12 cellular contexts compared by ENCODE assay signal in genomic region chr2:8380573-8380972, GRCh38.
A peak's percentile ranks its signal among the peaks of the same experiment; 100 is the strongest.
DNase-seq lines count a peak whose midpoint lies in the region; ATAC-seq and TF ChIP-seq lines count a peak whose summit lies in the region.
"Had no signal": no experiment of that assay in that cellular context is flagged by ENCODE, and none has a peak within 500 bp of the region (broad histone marks: within the 10 kb centered on the region; RNA-seq: fewer than 3 reads in every experiment).

No MANE protein-coding gene starts in this region.

- peaks cover 57% of the 10 kb centered on the region for H3K36me3 Mint-ChIP-seq in activated T-helper 17 cell treated with anti-CD3 and anti-CD28 coated beads, Interleukin-2, amount 50 U/mL, for 72 hours (ENCODE audit: low read depth)
- no peaks in the 10 kb centered on the region for H3K36me3 Mint-ChIP-seq in MCF 10A (ENCODE audit: insufficient read depth, unreplicated experiment)
- H3K36me3 Mint-ChIP-seq: CD8-positive, alpha-beta T cell had no signal

- H4K20me1 ChIP-seq in osteoblast (ENCODE audit: insufficient read depth, low read length): no peaks in the 10 kb centered on the region

- H3K79me2 ChIP-seq in osteoblast (ENCODE audit: insufficient read depth, low read length): no peaks in the 10 kb centered on the region

- TF ChIP-seq CTCF in MCF 10A (IDR thresholded peaks at IDR 0.05; ENCODE audit: unreplicated experiment): no peak
- TF ChIP-seq CTCF in osteoblast (IDR thresholded peaks at IDR 0.05; ENCODE audit: extremely low read depth, low read depth, low read length): no peak

- H3K27me3 ChIP-seq in osteoblast (ENCODE audit: insufficient read depth, low read length): no peaks in the 10 kb centered on the region
- H3K27me3 ChIP-seq: testis had no signal

- BruUV-seq in MCF 10A (replicated peaks; lab: Mats Ljungman, UMichigan): no TSS peak

- H3K4me1 Mint-ChIP-seq in activated T-helper 17 cell treated with anti-CD3 and anti-CD28 coated beads, Interleukin-2, amount 50 U/mL, for 72 hours: peaks cover 57% of the 10 kb centered on the region
- H3K4me1 Mint-ChIP-seq in MCF 10A (ENCODE audit: insufficient read depth, unreplicated experiment): no peaks in the 10 kb centered on the region

- no peaks in the 10 kb centered on the region for H3K36me3 ChIP-seq in osteoblast (ENCODE audit: insufficient read depth, low read length)

- peak; percentile 74 for ATAC-seq in GM18498 (IDR thresholded peaks at IDR 0.05; ENCODE audit: unreplicated experiment)
- ATAC-seq in GM19455 (IDR thresholded peaks at IDR 0.05; ENCODE audit: unreplicated experiment): peak; percentile 58
- peak; percentile 75 for ATAC-seq in HG03025 (IDR thresholded peaks at IDR 0.05; ENCODE audit: low FRiP score, unreplicated experiment)
- ATAC-seq in activated T-helper 17 cell treated with anti-CD3 and anti-CD28 coated beads, Interleukin-2, amount 50 U/mL, for 72 hours (replicated peaks): no peak
- ATAC-seq: CD8-positive, alpha-beta T cell had no signal

- no peak overlapping the region for H3K4me3 ChIP-seq in osteoblast (ENCODE audit: insufficient read depth, low read length)
- H3K4me3 ChIP-seq: testis had no signal

- intact Hi-C loops in MCF 10A (cut with micrococcal nuclease): no loop called here

- no peaks in the 10 kb centered on the region for H3K9me3 ChIP-seq in osteoblast (ENCODE audit: low read depth, low read length)
- H3K9me3 ChIP-seq: testis had no signal

- no peak for DNase-seq in stimulated activated CD4-positive, alpha-beta T cell treated with anti-CD3 and anti-CD28 coated beads, Interleukin-2, amount 100 ng/mL, for 24 hours
- no peak for DNase-seq in effector CD8-positive, alpha-beta T cell (lab: John Stamatoyannopoulos, UW)
- DNase-seq in MCF 10A (ENCODE audit: unreplicated experiment): no peak
- DNase-seq in osteoblast (ENCODE audit: insufficient read length, low spot score, missing footprints): no peak
- DNase-seq: CD8-positive, alpha-beta T cell; central memory CD4-positive, alpha-beta T cell; NCI-H2171; testis had no signal

- H3K27ac ChIP-seq in osteoblast (ENCODE audit: low read depth, low read length): no peak overlapping the region
- H3K27ac ChIP-seq: testis had no signal

- POLR2A ChIA-PET in MCF 10A (lab: Yijun Ruan, JAX): no interaction called here

- no peak overlapping the region for H2AFZ ChIP-seq in osteoblast (ENCODE audit: low read length)

- no peaks in the 10 kb centered on the region for H3K9me3 Mint-ChIP-seq in activated T-helper 17 cell treated with anti-CD3 and anti-CD28 coated beads, Interleukin-2, amount 50 U/mL, for 72 hours
- H3K9me3 Mint-ChIP-seq in MCF 10A (ENCODE audit: unreplicated experiment): peaks cover 10% of the 10 kb centered on the region
- H3K9me3 Mint-ChIP-seq: CD8-positive, alpha-beta T cell had no signal

- H3K27me3 Mint-ChIP-seq in activated T-helper 17 cell treated with anti-CD3 and anti-CD28 coated beads, Interleukin-2, amount 50 U/mL, for 72 hours: no peaks in the 10 kb centered on the region
- no peaks in the 10 kb centered on the region for H3K27me3 Mint-ChIP-seq in MCF 10A (ENCODE audit: insufficient read depth, unreplicated experiment)

- H3K4me2 ChIP-seq in osteoblast (ENCODE audit: insufficient read depth, low read length): no peak overlapping the region

- no peaks in the 10 kb centered on the region for H3K4me1 ChIP-seq in osteoblast (ENCODE audit: insufficient read depth, low read length)
- H3K4me1 ChIP-seq: testis had no signal

- H3K27ac Mint-ChIP-seq in activated T-helper 17 cell treated with anti-CD3 and anti-CD28 coated beads, Interleukin-2, amount 50 U/mL, for 72 hours: no peak overlapping the region
- no peak overlapping the region for H3K27ac Mint-ChIP-seq in MCF 10A (ENCODE audit: low read depth, unreplicated experiment)
- H3K27ac Mint-ChIP-seq: CD8-positive, alpha-beta T cell had no signal

- H3K4me3 Mint-ChIP-seq in activated T-helper 17 cell treated with anti-CD3 and anti-CD28 coated beads, Interleukin-2, amount 50 U/mL, for 72 hours: peak overlapping the region; percentile 78
- H3K4me3 Mint-ChIP-seq in MCF 10A (ENCODE audit: unreplicated experiment): no peak overlapping the region
- H3K4me3 Mint-ChIP-seq: CD8-positive, alpha-beta T cell had no signal

- CTCF ChIA-PET in MCF 10A (lab: Yijun Ruan, JAX): interaction anchor here (1.6 kb wide), 1 partner anchor 9 kb away, joined by 5 read pairs; no protein-coding TSS in a partner anchor
